ENCODE assay signal across 13 cellular contexts in genomic region chr9:5593904-5594303, GRCh38. TPM values are rescaled to one million over a fixed set of nuclear protein-coding genes. Genes with fewer than 3 reads are reported as not detected.
DNase-seq lines count a peak whose midpoint lies in the region; ATAC-seq and TF ChIP-seq lines count a peak whose summit lies in the region.
"Had no signal": no experiment of that assay in that cellular context is flagged by ENCODE, and none has a peak within 500 bp of the region (broad histone marks: within the 10 kb centered on the region; RNA-seq: fewer than 3 reads in every experiment).

No MANE protein-coding gene starts in this region.

- no peaks in the 10 kb centered on the region for H3K4me1 ChIP-seq in colonic mucosa

- no peaks in the 10 kb centered on the region for H3K27me3 Mint-ChIP-seq in memory B cell

- H3K9me3 ChIP-seq in colonic mucosa, result no peaks in the 10 kb centered on the region

- H3K27me3 ChIP-seq in colonic mucosa, result no peaks in the 10 kb centered on the region

- H3K36me3 ChIP-seq in colonic mucosa, result no peaks in the 10 kb centered on the region

- H3K4me1 Mint-ChIP-seq in memory B cell, result peaks cover 24% of the 10 kb centered on the region

- peak; percentile 56 for ATAC-seq in GM18907 (IDR thresholded peaks at IDR 0.05; ENCODE audit: unreplicated experiment)
- ATAC-seq in GM21723 (IDR thresholded peaks at IDR 0.05; ENCODE audit: unreplicated experiment), result peak; percentile 73
- ATAC-seq in HG03378 (IDR thresholded peaks at IDR 0.05; ENCODE audit: unreplicated experiment), result peak; percentile 71
- ATAC-seq in memory B cell (ENCODE audit: low read depth), result peak; percentile 83

- TF ChIP-seq CTCF in colonic mucosa (IDR thresholded peaks at IDR 0.05), result no peak

- H3K27ac Mint-ChIP-seq in memory B cell, result peak overlapping the region; percentile 49
- H3K27ac Mint-ChIP-seq: dendritic cell treated with granulocyte-macrophage colony-stimulating factor and Interleukin-4, amounts not matched to agents 40 ng/mL and 50 ng/mL, for 4 days had no signal

- no peaks in the 10 kb centered on the region for H3K9me3 Mint-ChIP-seq in memory B cell
- H3K9me3 Mint-ChIP-seq: dendritic cell treated with granulocyte-macrophage colony-stimulating factor and Interleukin-4, amounts not matched to agents 40 ng/mL and 50 ng/mL, for 4 days had no signal

- no peak overlapping the region for H3K9ac ChIP-seq in colonic mucosa (ENCODE audit: low read depth in 2 of 2, low read length in 2 of 2)

- H3K4me3 ChIP-seq in colonic mucosa, result no peak overlapping the region
- H3K4me3 ChIP-seq: hepatocyte had no signal

- intact Hi-C loops in colonic mucosa (cut with DNase I), result loop anchor here (5.0 kb wide), 2 partner anchors 407 to 837 kb away; partner anchors contain the start of gene INSL6

- H3K4me3 Mint-ChIP-seq in memory B cell, result peak overlapping the region; percentile 0
- H3K4me3 Mint-ChIP-seq: dendritic cell treated with granulocyte-macrophage colony-stimulating factor and Interleukin-4, amounts not matched to agents 40 ng/mL and 50 ng/mL, for 4 days had no signal

- no peak overlapping the region for H3K27ac ChIP-seq in colonic mucosa
- H3K27ac ChIP-seq: hepatocyte had no signal

- DNase-seq in memory B cell (ENCODE audit: low spot score in 2 of 2) (peak in 1 of 2 donors; percentile 47), colonic mucosa (no peak), NCI-H1092 treated with DMSO at 0.1 percent for 48 hours (lab: John Stamatoyannopoulos, UW) (no peak), dermis blood vessel endothelial cell (no peak)
- DNase-seq: activated effector memory CD4-positive, alpha-beta T cell treated with anti-CD3 and anti-CD28 coated beads, Interleukin-2, amount 50 U/mL, for 16 hours; NCI-H446 treated with DMSO at 0.1 percent for 48 hours; stimulated activated CD4-positive, alpha-beta T cell treated with anti-CD3 and anti-CD28 coated beads, Interleukin-15, amount 100 ng/mL, for 24 hours; substantia nigra had no signal

- peaks cover 4% of the 10 kb centered on the region for H3K36me3 Mint-ChIP-seq in memory B cell

RNA-seq across cellular contexts. Expression of gene RIC1, which starts 35.0 kb away (rescaled TPM):
- total RNA-seq in colonic mucosa, result 10 to 100 TPM; 12.8 to 17.9 TPM
- total RNA-seq in dermis blood vessel endothelial cell, result 34.2 and 35.8 TPM in 2 replicates
